8 cellular contexts compared by ENCODE assay signal in genomic region chr17:58630883-58631522, GRCh38.
DNase-seq lines count a peak whose midpoint lies in the region; ATAC-seq and TF ChIP-seq lines count a peak whose summit lies in the region.

No MANE protein-coding gene starts in this region.

- H3K27me3 Mint-ChIP-seq in nephron (ENCODE audit: low read depth), result peaks cover 4% of the 10 kb centered on the region
- H3K27me3 Mint-ChIP-seq in type B pancreatic cell, result no peaks in the 10 kb centered on the region

- H3K4me3 Mint-ChIP-seq in nephron, result peak overlapping the region; percentile 40 to 69 (median 46)
- peak overlapping the region; percentile 61 for H3K4me3 Mint-ChIP-seq in type B pancreatic cell

- DNase-seq in activated effector memory CD4-positive, alpha-beta T cell treated with anti-CD3 and anti-CD28 coated beads, Interleukin-2, amount 50 U/mL, for 16 hours, result peak; percentile 77
- DNase-seq in activated effector memory CD4-positive, alpha-beta T cell treated with Interleukin-2 at 50 U/mL for 16 hours, result no peak
- DNase-seq in SJCRH30, result peak in 1 of 2 experiments; percentile 54
- peak; percentile 71 for DNase-seq in coronary artery (ENCODE audit: low spot score)
- DNase-seq in type B pancreatic cell (ENCODE audit: extremely low spot score, unreplicated experiment), result no peak
- no peak for DNase-seq in DMS79 treated with DMSO at 0.1 percent for 48 hours (lab: John Stamatoyannopoulos, UW)

- TF ChIP-seq CTCF in coronary artery (IDR thresholded peaks at IDR 0.05) (no peak), nephron (IDR thresholded peaks at IDR 0.05; ENCODE audit: unreplicated experiment in 3 of 3) (no peak), type B pancreatic cell (conservative IDR thresholded peaks at IDR 0.05) (no peak)

- H3K9me3 Mint-ChIP-seq in nephron, result no peaks in the 10 kb centered on the region
- H3K9me3 Mint-ChIP-seq in type B pancreatic cell, result no peaks in the 10 kb centered on the region

- peak overlapping the region; percentile 53; the same call in 1 of the 2 replicates for H3K4me3 ChIP-seq in SJCRH30
- H3K4me3 ChIP-seq in coronary artery, result peak overlapping the region; percentile 64

- no peaks in the 10 kb centered on the region for H3K36me3 ChIP-seq in SJCRH30

- H3K27me3 ChIP-seq in SJCRH30, result peaks cover 5% of the 10 kb centered on the region; the same call in 1 of the 2 replicates

- H3K4me1 Mint-ChIP-seq in nephron (peaks cover 5% of the 10 kb centered on the region), type B pancreatic cell (ENCODE audit: unreplicated experiment) (no peaks in the 10 kb centered on the region)

- no peaks in the 10 kb centered on the region for H3K9me3 ChIP-seq in SJCRH30 (replicated peaks)

- H3K27ac ChIP-seq in SJCRH30 (peak overlapping the region; percentile 100), coronary artery (peak overlapping the region; percentile 72 to 84)

- no peaks in the 10 kb centered on the region for H3K4me1 ChIP-seq in SJCRH30

- H3K27ac Mint-ChIP-seq in nephron (peak overlapping the region in 1 of 3 experiments; percentile 80), type B pancreatic cell (no peak overlapping the region)

- no peak for ATAC-seq in GM19395 (IDR thresholded peaks at IDR 0.05; ENCODE audit: unreplicated experiment)

- H3K36me3 Mint-ChIP-seq in nephron (ENCODE audit: low read depth) (no peaks in the 10 kb centered on the region), type B pancreatic cell (no peaks in the 10 kb centered on the region)

Comparison
In these comparisons a context has a peak if more than half of its experiments do, and no peak if none do; other contexts are left out.
1. DNase-seq: peak in activated effector memory CD4-positive, alpha-beta T cell treated with anti-CD3 and anti-CD28 coated beads, Interleukin-2, amount 50 U/mL, for 16 hours (single experiment) and coronary artery (single experiment); none in activated effector memory CD4-positive, alpha-beta T cell treated with Interleukin-2 at 50 U/mL for 16 hours (single experiment), type B pancreatic cell (single experiment) and DMS79 treated with DMSO at 0.1 percent for 48 hours (single experiment).